In the genomic region with DNA sequence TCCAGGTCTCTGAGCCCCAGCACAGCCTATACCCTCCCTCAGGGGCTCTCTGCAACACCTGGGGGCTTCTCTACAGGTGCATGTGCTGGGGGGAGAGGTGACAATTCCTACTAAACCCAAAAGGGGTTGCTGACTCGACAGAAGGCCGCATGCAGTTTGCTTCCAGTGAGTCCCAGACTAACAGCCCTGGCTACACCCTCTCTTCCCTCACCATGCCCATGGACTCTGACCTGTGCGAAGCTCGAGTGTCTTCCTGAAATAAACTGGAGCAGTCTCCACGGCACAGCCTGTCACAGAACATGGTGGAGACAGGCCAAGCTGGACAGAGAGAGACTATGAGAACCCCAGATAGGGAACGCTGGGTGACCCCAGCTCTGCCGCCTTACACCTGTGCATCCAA, we compare ENCODE assay signal across 24 cellular contexts. TPM values are rescaled to one million over a fixed set of nuclear protein-coding genes. Genes with fewer than 3 reads are reported as not detected.
DNase-seq lines count a peak whose midpoint lies in the region; ATAC-seq and TF ChIP-seq lines count a peak whose summit lies in the region.
"Had no signal": no experiment of that assay in that cellular context is flagged by ENCODE, and none has a peak within 500 bp of the region (broad histone marks: within the 10 kb centered on the region; RNA-seq: fewer than 3 reads in every experiment).

No MANE protein-coding gene starts in this region.

- ATAC-seq in right cardiac atrium = peak; percentile 70 to 83
- no peak for ATAC-seq in HG02938 (IDR thresholded peaks at IDR 0.05; ENCODE audit: unreplicated experiment)
- ATAC-seq: natural killer cell; stimulated activated naive CD8-positive, alpha-beta T cell treated with anti-CD3 and anti-CD28 coated beads, Interleukin-15, amount 100 ng/mL, for 72 hours had no signal

- H3K27me3 ChIP-seq in colonic mucosa (no peaks in the 10 kb centered on the region), right cardiac atrium (ENCODE audit: control insufficient read depth, insufficient read depth) (no peaks in the 10 kb centered on the region), mucosa of rectum (ENCODE audit: control insufficient read depth in 2 of 2, insufficient read depth in 2 of 2, low read length in 2 of 2) (no peaks in the 10 kb centered on the region), thyroid gland (no peaks in the 10 kb centered on the region), vagina (no peaks in the 10 kb centered on the region), HAP-1 (ENCODE audit: low read depth) (no peaks in the 10 kb centered on the region)
- H3K27me3 ChIP-seq: BLaER1, tibial artery had no signal

- H3K27ac ChIP-seq in colonic mucosa (peak overlapping the region; percentile 75), right cardiac atrium (ENCODE audit: low read length) (peak overlapping the region; percentile 79), mucosa of rectum (ENCODE audit: low read depth in 2 of 2, low read length in 2 of 2) (peak overlapping the region; percentile 86), thyroid gland (peak overlapping the region in 2 of 3 donors; percentile 82 to 91), vagina (no peak overlapping the region)
- H3K27ac ChIP-seq: BLaER1, tibial artery had no signal

- in situ Hi-C loops in HAP-1 (cut with MboI; ENCODE audit: low sequenced_read_pairs) = no loop called here

- TF ChIP-seq POLR2A in thyroid gland (IDR thresholded peaks at IDR 0.05) = no peak
- no peak for TF ChIP-seq POLR2A in vagina (IDR thresholded peaks at IDR 0.05)

- intact Hi-C loops in colonic mucosa (cut with DNase I) (no loop called here), right cardiac atrium (cut with DNase I) (no loop called here), thyroid gland (cut with DNase I) (no loop called here), vagina (cut with DNase I) (no loop called here)

- H3K9me3 ChIP-seq in colonic mucosa (no peaks in the 10 kb centered on the region), right cardiac atrium (ENCODE audit: control insufficient read depth, low read length) (no peaks in the 10 kb centered on the region), mucosa of rectum (ENCODE audit: control insufficient read depth in 2 of 2, low read length in 2 of 2) (no peaks in the 10 kb centered on the region), thyroid gland (no peaks in the 10 kb centered on the region), vagina (no peaks in the 10 kb centered on the region), HAP-1 (no peaks in the 10 kb centered on the region)
- H3K9me3 ChIP-seq: BLaER1, tibial artery had no signal

- WGBS in right cardiac atrium = 60% methylated on average over 7 of the region's 7 CpGs
- 80 to 86% methylated on average over 7 of the region's 7 CpGs for WGBS in thyroid gland, 2 donors

- peak; percentile 85 for DNase-seq in colonic mucosa
- peak in 1 of 3 donors; percentile 49 for DNase-seq in right cardiac atrium
- no peak for DNase-seq in thyroid gland
- DNase-seq in vagina (ENCODE audit: extremely low spot score in 2 of 2) = no peak
- DNase-seq in Ammon's horn (ENCODE audit: low spot score) = no peak
- DNase-seq in HAP-1 (ENCODE audit: low spot score in 2 of 2) = no peak
- DNase-seq: activated CD4-positive, alpha-beta T cell treated with anti-CD3 and anti-CD28 coated beads, Interleukin-2, amount 50 U/mL, for 48 hours; activated CD4-positive, CD25-positive, alpha-beta regulatory T cell treated with anti-CD3 and anti-CD28 coated beads, Interleukin-2, amount 50 U/mL, for 72 hours; activated naive CD4-positive, alpha-beta T cell treated with Interleukin-2 at 50 U/mL for 16 hours; activated T-cell treated with anti-CD3 and anti-CD28 coated beads, Interleukin-2, amount 50 U/mL, for 48 hours; DMS153; foreskin melanocyte; H7; natural killer cell; NCI-H146; NCI-H2107; retina; SHP77 treated with DMSO at 0.1 percent for 48 hours; stimulated activated CD4-positive, alpha-beta T cell treated with anti-CD3 and anti-CD28 coated beads, Interleukin-2, amount 100 ng/mL, for 24 hours; stimulated activated naive CD8-positive, alpha-beta T cell treated with anti-CD3 and anti-CD28 coated beads, Interleukin-15, amount 100 ng/mL, for 72 hours; tibial artery had no signal

- H3K4me3 ChIP-seq in colonic mucosa (no peak overlapping the region), right cardiac atrium (ENCODE audit: low read length) (no peak overlapping the region), mucosa of rectum (ENCODE audit: low read length in 2 of 2) (peak overlapping the region; percentile 36 to 65), thyroid gland (replicated peaks in 1 of 3) (no peak overlapping the region), vagina (no peak overlapping the region), HAP-1 (no peak overlapping the region)
- H3K4me3 ChIP-seq: BLaER1, tibial artery had no signal

- TF ChIP-seq CTCF in colonic mucosa (IDR thresholded peaks at IDR 0.05) (no peak), thyroid gland (IDR thresholded peaks at IDR 0.05) (no peak), vagina (IDR thresholded peaks at IDR 0.05) (no peak)

- peaks cover 4% of the 10 kb centered on the region for H3K4me1 ChIP-seq in colonic mucosa
- peaks cover 13% of the 10 kb centered on the region for H3K4me1 ChIP-seq in right cardiac atrium (ENCODE audit: control insufficient read depth, insufficient read depth, low read length)
- H3K4me1 ChIP-seq in mucosa of rectum (ENCODE audit: control insufficient read depth in 2 of 2, insufficient read depth in 2 of 2, low read length in 2 of 2) = peaks cover 35 to 62% of the 10 kb centered on the region in 2 donors
- peaks cover 53 to 55% of the 10 kb centered on the region in 2 donors for H3K4me1 ChIP-seq in thyroid gland
- H3K4me1 ChIP-seq in vagina = no peaks in the 10 kb centered on the region
- no peaks in the 10 kb centered on the region for H3K4me1 ChIP-seq in HAP-1
- H3K4me1 ChIP-seq: BLaER1 had no signal

- H3K36me3 ChIP-seq in colonic mucosa (no peaks in the 10 kb centered on the region), mucosa of rectum (ENCODE audit: control insufficient read depth in 2 of 2, insufficient read depth in 2 of 2, low read length in 2 of 2) (peaks cover 0 to 2% of the 10 kb centered on the region in 2 donors), thyroid gland (no peaks in the 10 kb centered on the region), vagina (no peaks in the 10 kb centered on the region), HAP-1 (replicated peaks) (no peaks in the 10 kb centered on the region)
- H3K36me3 ChIP-seq: BLaER1, tibial artery had no signal

- H3K9ac ChIP-seq in colonic mucosa (ENCODE audit: low read depth in 2 of 2, low read length in 2 of 2) (peak overlapping the region; percentile 37 to 70), mucosa of rectum (ENCODE audit: low read depth in 1 of 2, low read length in 2 of 2) (peak overlapping the region; percentile 53 to 61)
- H3K9ac ChIP-seq: BLaER1 had no signal

RNA-seq across cellular contexts. Expression of gene PLEKHA7, which starts 16.6 kb away (rescaled TPM):
- total RNA-seq in colonic mucosa = 10 to 100 TPM; 55.6 to 65.9 TPM
- 10 to 100 TPM; 30.3 to 44.6 (median 35.5) TPM for total RNA-seq in right cardiac atrium
- 16.2 TPM for polyA plus RNA-seq in right cardiac atrium
- 10 to 100 TPM; 22.5 to 29.0 (median 23.4) TPM for total RNA-seq in thyroid gland
- total RNA-seq in vagina = 45.9 TPM

Comparison
In these comparisons a context has a peak if more than half of its experiments do, and no peak if none do; other contexts are left out.
1. H3K4me3 ChIP-seq: peak in mucosa of rectum (2 of 2); none in colonic mucosa (single experiment), right cardiac atrium (single experiment), thyroid gland (0 of 3), vagina (0 of 2) and HAP-1 (single experiment).